In the genomic region with DNA sequence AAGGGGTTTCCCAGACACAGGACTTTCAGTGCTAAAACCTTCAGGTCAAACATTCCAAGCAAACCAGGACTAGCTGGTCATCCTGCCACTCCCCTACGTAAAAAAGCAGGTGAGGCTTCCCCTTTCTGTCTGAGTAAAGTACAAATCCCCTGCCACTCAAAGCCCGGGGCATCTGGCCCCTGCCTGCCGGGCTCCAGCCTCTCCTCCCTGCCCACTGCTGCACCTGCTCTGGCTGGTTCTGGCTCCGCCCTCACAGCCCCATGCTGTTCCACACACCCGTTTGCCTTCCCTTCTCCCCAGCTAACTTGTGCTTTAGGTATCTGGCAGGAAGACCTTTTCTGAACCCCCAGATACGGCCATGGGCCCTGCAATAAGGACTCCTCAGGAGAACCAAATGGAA, we compare ENCODE assay signal across 18 cellular contexts. TPM values are rescaled to one million over a fixed set of nuclear protein-coding genes. Genes with fewer than 3 reads are reported as not detected.
DNase-seq lines count a peak whose midpoint lies in the region; ATAC-seq lines count a peak whose summit lies in the region.
"Had no signal": no experiment of that assay in that cellular context is flagged by ENCODE, and none has a peak within 500 bp of the region (broad histone marks: within the 10 kb centered on the region; RNA-seq: fewer than 3 reads in every experiment).

No MANE protein-coding gene starts in this region.

- WGBS in esophagus, 2 donors = 28 to 31% methylated on average over 6 of the region's 6 CpGs

- H3K27ac Mint-ChIP-seq in activated CD8-positive, alpha-beta T cell treated with anti-CD3 and anti-CD28 coated beads, Interleukin-2, amount 10 ng/mL, durations not matched to agents 7 days and 5 days = no peak overlapping the region
- H3K27ac Mint-ChIP-seq: activated CD4-positive, alpha-beta T cell treated with anti-CD3 and anti-CD28 coated beads, Interleukin-2, amount 10 ng/mL, durations not matched to agents 7 days and 5 days; HFFc6; T-helper 1 cell treated with Interleukin-12 subunit alpha and Interleukin-12 subunit beta and Interleukin-4 antibody, amounts not matched to agents 30 μg/mL and 1 μg/mL, for 36 hours had no signal

- no peaks in the 10 kb centered on the region for H3K36me3 ChIP-seq in esophagus (ENCODE audit: control insufficient read depth in 2 of 2, insufficient read depth in 2 of 2, low read length in 1 of 2)
- H3K36me3 ChIP-seq: adrenal gland, prostate gland had no signal

- H3K4me1 ChIP-seq in esophagus (ENCODE audit: control insufficient read depth in 2 of 2, insufficient read depth in 2 of 2, low read length in 1 of 2) = peaks cover 0 to 14% of the 10 kb centered on the region in 2 donors
- H3K4me1 ChIP-seq: prostate gland had no signal

- DNase-seq in DMS153 (lab: John Stamatoyannopoulos, UW) (peak; percentile 88), NCI-H1436 (lab: John Stamatoyannopoulos, UW) (peak; percentile 53), NCI-H524 (lab: John Stamatoyannopoulos, UW) (peak; percentile 31 to 75), NCI-H526 treated with DMSO at 0.1 percent for 48 hours (lab: John Stamatoyannopoulos, UW) (no peak), GF-D8 (lab: John Stamatoyannopoulos, UW) (no peak), SIG-M5 treated with dmso at 0.1 percent for 504 hours (lab: John Stamatoyannopoulos, UW; ENCODE audit: unreplicated experiment) (no peak)
- no peak for DNase-seq in activated CD8-positive, alpha-beta T cell treated with anti-CD3 and anti-CD28 coated beads, Interleukin-2, amount 10 ng/mL, durations not matched to agents 7 days and 5 days
- DNase-seq: activated CD4-positive, alpha-beta T cell treated with anti-CD3 and anti-CD28 coated beads, Interleukin-2, amount 10 ng/mL, durations not matched to agents 7 days and 5 days; head of caudate nucleus; HFFc6; stimulated activated CD4-positive, alpha-beta T cell treated with anti-CD3 and anti-CD28 coated beads, Interleukin-12 subunit alpha, Interleukin-12 subunit beta, amount 100 ng/mL, for 4 hours; substantia nigra had no signal

- POLR2A ChIA-PET in activated CD8-positive, alpha-beta T cell treated with anti-CD3 and anti-CD28 coated beads, Interleukin-2, amount 10 ng/mL, durations not matched to agents 7 days and 5 days (lab: Charles Lee) = no interaction called here

- H3K4me3 ChIP-seq in esophagus (ENCODE audit: low read depth in 1 of 2, low read length in 2 of 2) = no peak overlapping the region
- H3K4me3 ChIP-seq: adrenal gland, prostate gland had no signal

- CTCF ChIA-PET in activated CD8-positive, alpha-beta T cell treated with anti-CD3 and anti-CD28 coated beads, Interleukin-2, amount 10 ng/mL, durations not matched to agents 7 days and 5 days (lab: Charles Lee) = interaction anchor here (1.3 to 2.7 kb wide), 3 partner anchors 11 to 128 kb away, joined by 5 to 8 read pairs (median 8); no protein-coding TSS in a partner anchor

- no peaks in the 10 kb centered on the region for H3K9me3 ChIP-seq in esophagus (ENCODE audit: control insufficient read depth in 2 of 2, insufficient read depth in 1 of 2, low read depth in 1 of 2, low read length in 1 of 2)
- H3K9me3 ChIP-seq: adrenal gland, prostate gland had no signal

- no peak overlapping the region for H3K4me3 Mint-ChIP-seq in activated CD8-positive, alpha-beta T cell treated with anti-CD3 and anti-CD28 coated beads, Interleukin-2, amount 10 ng/mL, durations not matched to agents 7 days and 5 days
- H3K4me3 Mint-ChIP-seq: activated CD4-positive, alpha-beta T cell treated with anti-CD3 and anti-CD28 coated beads, Interleukin-2, amount 10 ng/mL, durations not matched to agents 7 days and 5 days; HFFc6; T-helper 1 cell treated with Interleukin-12 subunit alpha and Interleukin-12 subunit beta and Interleukin-4 antibody, amounts not matched to agents 30 μg/mL and 1 μg/mL, for 36 hours had no signal

- H3K9me3 Mint-ChIP-seq in activated CD8-positive, alpha-beta T cell treated with anti-CD3 and anti-CD28 coated beads, Interleukin-2, amount 10 ng/mL, durations not matched to agents 7 days and 5 days (ENCODE audit: insufficient read depth) = no peaks in the 10 kb centered on the region
- H3K9me3 Mint-ChIP-seq: activated CD4-positive, alpha-beta T cell treated with anti-CD3 and anti-CD28 coated beads, Interleukin-2, amount 10 ng/mL, durations not matched to agents 7 days and 5 days; HFFc6; T-helper 1 cell treated with Interleukin-12 subunit alpha and Interleukin-12 subunit beta and Interleukin-4 antibody, amounts not matched to agents 30 μg/mL and 1 μg/mL, for 36 hours had no signal

- H3K36me3 Mint-ChIP-seq in activated CD8-positive, alpha-beta T cell treated with anti-CD3 and anti-CD28 coated beads, Interleukin-2, amount 10 ng/mL, durations not matched to agents 7 days and 5 days (ENCODE audit: low read depth) = no peaks in the 10 kb centered on the region

- H3K27me3 ChIP-seq in esophagus (ENCODE audit: control insufficient read depth in 1 of 2, insufficient read depth in 2 of 2, low read length in 2 of 2) = no peaks in the 10 kb centered on the region
- H3K27me3 ChIP-seq: adrenal gland had no signal

- H3K27ac ChIP-seq in esophagus (ENCODE audit: low read depth in 2 of 2, low read length in 1 of 2) = peak overlapping the region; percentile 87 to 88
- H3K27ac ChIP-seq: adrenal gland, prostate gland had no signal

- no peak for ATAC-seq in activated CD8-positive, alpha-beta T cell treated with anti-CD3 and anti-CD28 coated beads, Interleukin-2, amount 10 ng/mL, durations not matched to agents 7 days and 5 days
- ATAC-seq: Panc1 had no signal

- H3K4me1 Mint-ChIP-seq in activated CD8-positive, alpha-beta T cell treated with anti-CD3 and anti-CD28 coated beads, Interleukin-2, amount 10 ng/mL, durations not matched to agents 7 days and 5 days (ENCODE audit: low read depth) = no peaks in the 10 kb centered on the region
- H3K4me1 Mint-ChIP-seq: activated CD4-positive, alpha-beta T cell treated with anti-CD3 and anti-CD28 coated beads, Interleukin-2, amount 10 ng/mL, durations not matched to agents 7 days and 5 days had no signal

- peaks cover 44% of the 10 kb centered on the region for H3K27me3 Mint-ChIP-seq in activated CD8-positive, alpha-beta T cell treated with anti-CD3 and anti-CD28 coated beads, Interleukin-2, amount 10 ng/mL, durations not matched to agents 7 days and 5 days (ENCODE audit: low read depth)

RNA-seq across cellular contexts. Expression of a gene that starts 23.3 kb away (rescaled TPM):
- 100 to 1,000 TPM; 115 to 689 TPM for polyA plus RNA-seq in esophagus
- not detected for total RNA-seq in activated CD8-positive, alpha-beta T cell treated with anti-CD3 and anti-CD28 coated beads, Interleukin-2, amount 10 ng/mL, durations not matched to agents 7 days and 5 days
- total RNA-seq: activated CD4-positive, alpha-beta T cell treated with anti-CD3 and anti-CD28 coated beads, Interleukin-2, amount 10 ng/mL, durations not matched to agents 7 days and 5 days; adrenal gland; chondrocyte; HFFc6; prostate gland had no signal
- polyA plus RNA-seq: adrenal gland had no signal

RNA-seq across cellular contexts. Expression of a gene that starts 52.0 kb away (rescaled TPM):
- 1,000 to 10,000 TPM in 1 of 2 donors, 100 to 1,000 TPM in 1; 936 to 2,978 TPM for polyA plus RNA-seq in esophagus
- 100 to 1,000 TPM; 425 to 431 TPM for total RNA-seq in activated CD8-positive, alpha-beta T cell treated with anti-CD3 and anti-CD28 coated beads, Interleukin-2, amount 10 ng/mL, durations not matched to agents 7 days and 5 days

RNA-seq across cellular contexts. Expression of a gene that starts 57.0 kb away (rescaled TPM):
- under 1 TPM in 1 of 2 donors, not detected in 1; 0.11 TPM for polyA plus RNA-seq in esophagus
- 1 to 10 TPM; 1.8 to 1.9 TPM for total RNA-seq in activated CD8-positive, alpha-beta T cell treated with anti-CD3 and anti-CD28 coated beads, Interleukin-2, amount 10 ng/mL, durations not matched to agents 7 days and 5 days
- total RNA-seq: adrenal gland, prostate gland had no signal
- polyA plus RNA-seq: adrenal gland had no signal

Comparison
In these comparisons a context has a peak if more than half of its experiments do, and no peak if none do; other contexts are left out.
1. DNase-seq: peak in DMS153 (single experiment), NCI-H1436 (single experiment) and NCI-H524 (2 of 2); none in NCI-H526 treated with DMSO at 0.1 percent for 48 hours (single experiment), GF-D8 (single experiment), activated CD8-positive, alpha-beta T cell treated with anti-CD3 and anti-CD28 coated beads, Interleukin-2, amount 10 ng/mL, durations not matched to agents 7 days and 5 days (single experiment) and SIG-M5 treated with dmso at 0.1 percent for 504 hours (single experiment).